Comparison of ENCODE assay signal across 31 cellular contexts in the genomic region with DNA sequence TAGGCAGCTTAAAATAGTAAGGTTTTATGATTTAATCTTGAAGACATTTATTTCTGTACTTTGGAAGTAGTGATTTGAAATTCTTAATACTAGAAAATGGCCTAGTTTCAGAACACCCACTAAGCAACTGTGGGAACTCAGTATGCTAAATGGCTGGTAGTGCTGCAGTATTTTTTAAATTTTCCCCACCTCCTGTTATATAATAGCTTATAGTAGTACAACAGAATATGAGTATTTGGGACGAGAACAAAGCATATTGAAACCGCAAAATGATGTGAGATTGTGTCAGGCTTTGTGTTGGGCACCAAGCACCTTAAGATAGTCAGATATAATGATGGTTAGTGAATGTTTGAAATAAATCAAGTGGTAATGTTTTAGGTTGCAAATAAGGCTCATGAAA.
"Had no signal": no experiment of that assay in that cellular context is flagged by ENCODE, and none has a peak within 500 bp of the region (broad histone marks: within the 10 kb centered on the region; RNA-seq: fewer than 3 reads in every experiment).

No MANE protein-coding gene starts in this region.

- H3K9me3 Mint-ChIP-seq: activated B cell treated with CpG ODN at 0.5 μM for 24 hours; activated CD4-positive, alpha-beta memory T cell treated with anti-CD3 and anti-CD28 coated beads, Interleukin-2, amount 10 ng/mL, durations not matched to agents 7 days and 5 days; activated CD4-positive, alpha-beta T cell treated with anti-CD3 and anti-CD28 coated beads, Interleukin-2, amount 10 ng/mL, durations not matched to agents 24 days and 14 days; activated naive CD4-positive, alpha-beta T cell treated with anti-CD3 and anti-CD28 coated beads for 36 hours; activated naive CD4-positive, alpha-beta T cell treated with anti-CD3 and anti-CD28 coated beads, Interleukin-2, amount 50 U/mL, for 72 hours; activated naive CD8-positive, alpha-beta T cell treated with anti-CD3 and anti-CD28 coated beads for 36 hours; activated T-cell treated with anti-CD3 and anti-CD28 coated beads, Interleukin-2, amount 50 U/mL, for 24 hours; central memory CD8-positive, alpha-beta T cell; T-helper 2 cell treated with Interferon-gamma antibody and Interleukin-4, amounts not matched to agents 5 μg/mL and 100 μg/mL, for 36 hours had no signal

- ATAC-seq: activated CD8-positive, alpha-beta memory T cell treated with anti-CD3 and anti-CD28 coated beads, Interleukin-2, amount 10 ng/mL, durations not matched to agents 7 days and 5 days; activated CD8-positive, alpha-beta T cell treated with anti-CD3 and anti-CD28 coated beads, Interleukin-2, amount 10 ng/mL, durations not matched to agents 7 days and 5 days; activated naive CD4-positive, alpha-beta T cell treated with anti-CD3 and anti-CD28 coated beads, Interleukin-2, amount 50 U/mL, for 72 hours; body of pancreas had no signal

- DNase-seq: activated B cell treated with CpG ODN at 0.5 μM for 24 hours; activated CD4-positive, alpha-beta memory T cell treated with anti-CD3 and anti-CD28 coated beads, Interleukin-2, amount 10 ng/mL, durations not matched to agents 7 days and 5 days; activated CD4-positive, alpha-beta T cell treated with anti-CD3 and anti-CD28 coated beads for 4 hours; activated CD4-positive, alpha-beta T cell treated with anti-CD3 and anti-CD28 coated beads, Interleukin-2, amount 10 ng/mL, durations not matched to agents 24 days and 14 days; activated CD4-positive, alpha-beta T cell treated with anti-CD3 and anti-CD28 coated beads, Interleukin-2, amount 50 U/mL, for 48 hours; activated CD4-positive, CD25-positive, alpha-beta regulatory T cell treated with anti-CD3 and anti-CD28 coated beads, Interleukin-2, amount 50 U/mL, for 72 hours; activated CD8-positive, alpha-beta memory T cell treated with anti-CD3 and anti-CD28 coated beads for 24 hours; activated CD8-positive, alpha-beta memory T cell treated with anti-CD3 and anti-CD28 coated beads, Interleukin-2, amount 10 ng/mL, durations not matched to agents 7 days and 5 days; activated CD8-positive, alpha-beta memory T cell treated with anti-CD3 and anti-CD28 coated beads, Interleukin-2, amount 50 U/mL, for 48 hours; activated CD8-positive, alpha-beta T cell treated with anti-CD3 and anti-CD28 coated beads, Interleukin-2, amount 10 ng/mL, durations not matched to agents 7 days and 5 days; activated effector memory CD4-positive, alpha-beta T cell treated with anti-CD3 and anti-CD28 coated beads, Interleukin-2, amount 50 U/mL, for 16 hours; activated gamma-delta T cell treated with Interleukin-2 at 50 U/mL for 16 hours; activated naive CD4-positive, alpha-beta T cell; activated naive CD4-positive, alpha-beta T cell treated with anti-CD3 and anti-CD28 coated beads for 36 hours; activated naive CD4-positive, alpha-beta T cell treated with anti-CD3 and anti-CD28 coated beads, Interleukin-2, amount 50 U/mL, for 16 hours; activated naive CD8-positive, alpha-beta T cell treated with anti-CD3 and anti-CD28 coated beads for 36 hours; activated T-cell treated with anti-CD3 and anti-CD28 coated beads, Interleukin-2, amount 50 U/mL, for 24 hours; activated T-cell treated with anti-CD3 and anti-CD28 coated beads, Interleukin-2, amount 50 U/mL, for 48 hours; adrenal gland; amniotic stem cell; aorta; body of pancreas; brain microvascular endothelial cell; cerebellar nuclear complex; T-helper 2 cell; T-helper 9 cell had no signal

- H3K4me1 ChIP-seq: breast epithelium had no signal

- H3K9me3 ChIP-seq: body of pancreas, breast epithelium had no signal

- H3K36me3 ChIP-seq: adrenal gland, brain microvascular endothelial cell, breast epithelium had no signal

- H3K4me3 ChIP-seq: adrenal gland, body of pancreas, breast epithelium had no signal

- H3K27ac ChIP-seq: adrenal gland, body of pancreas, brain microvascular endothelial cell, breast epithelium, VCaP had no signal

- H3K4me3 Mint-ChIP-seq: activated B cell treated with CpG ODN at 0.5 μM for 24 hours; activated CD4-positive, alpha-beta memory T cell treated with anti-CD3 and anti-CD28 coated beads, Interleukin-2, amount 10 ng/mL, durations not matched to agents 7 days and 5 days; activated CD4-positive, alpha-beta T cell treated with anti-CD3 and anti-CD28 coated beads, Interleukin-2, amount 10 ng/mL, durations not matched to agents 24 days and 14 days; activated CD8-positive, alpha-beta memory T cell treated with anti-CD3 and anti-CD28 coated beads, Interleukin-2, amount 10 ng/mL, durations not matched to agents 7 days and 5 days; activated CD8-positive, alpha-beta T cell treated with anti-CD3 and anti-CD28 coated beads, Interleukin-2, amount 10 ng/mL, durations not matched to agents 7 days and 5 days; activated naive CD4-positive, alpha-beta T cell treated with anti-CD3 and anti-CD28 coated beads for 36 hours; activated naive CD8-positive, alpha-beta T cell treated with anti-CD3 and anti-CD28 coated beads for 36 hours; activated T-cell treated with anti-CD3 and anti-CD28 coated beads, Interleukin-2, amount 50 U/mL, for 24 hours; central memory CD8-positive, alpha-beta T cell; T-helper 2 cell treated with Interferon-gamma antibody and Interleukin-4, amounts not matched to agents 5 μg/mL and 100 μg/mL, for 36 hours had no signal

- H3K36me3 Mint-ChIP-seq: activated naive CD4-positive, alpha-beta T cell treated with anti-CD3 and anti-CD28 coated beads, Interleukin-2, amount 50 U/mL, for 72 hours had no signal

- H3K27ac Mint-ChIP-seq: activated B cell treated with CpG ODN at 0.5 μM for 24 hours; activated CD4-positive, alpha-beta memory T cell treated with anti-CD3 and anti-CD28 coated beads, Interleukin-2, amount 10 ng/mL, durations not matched to agents 7 days and 5 days; activated CD4-positive, alpha-beta T cell treated with anti-CD3 and anti-CD28 coated beads, Interleukin-2, amount 10 ng/mL, durations not matched to agents 24 days and 14 days; activated CD8-positive, alpha-beta memory T cell treated with anti-CD3 and anti-CD28 coated beads, Interleukin-2, amount 10 ng/mL, durations not matched to agents 7 days and 5 days; activated CD8-positive, alpha-beta T cell treated with anti-CD3 and anti-CD28 coated beads, Interleukin-2, amount 10 ng/mL, durations not matched to agents 7 days and 5 days; activated naive CD4-positive, alpha-beta T cell treated with anti-CD3 and anti-CD28 coated beads for 36 hours; activated naive CD4-positive, alpha-beta T cell treated with anti-CD3 and anti-CD28 coated beads, Interleukin-2, amount 50 U/mL, for 72 hours; activated naive CD8-positive, alpha-beta T cell treated with anti-CD3 and anti-CD28 coated beads for 36 hours; activated T-cell treated with anti-CD3 and anti-CD28 coated beads, Interleukin-2, amount 50 U/mL, for 24 hours; T-helper 2 cell treated with Interferon-gamma antibody and Interleukin-4, amounts not matched to agents 5 μg/mL and 100 μg/mL, for 36 hours had no signal

- H3K27me3 Mint-ChIP-seq: activated B cell treated with CpG ODN at 0.5 μM for 24 hours; activated CD4-positive, alpha-beta memory T cell treated with anti-CD3 and anti-CD28 coated beads, Interleukin-2, amount 10 ng/mL, durations not matched to agents 7 days and 5 days; activated CD4-positive, alpha-beta T cell treated with anti-CD3 and anti-CD28 coated beads, Interleukin-2, amount 10 ng/mL, durations not matched to agents 24 days and 14 days; activated CD8-positive, alpha-beta memory T cell treated with anti-CD3 and anti-CD28 coated beads, Interleukin-2, amount 10 ng/mL, durations not matched to agents 7 days and 5 days; activated naive CD8-positive, alpha-beta T cell treated with anti-CD3 and anti-CD28 coated beads for 36 hours; activated T-cell treated with anti-CD3 and anti-CD28 coated beads, Interleukin-2, amount 50 U/mL, for 24 hours; central memory CD8-positive, alpha-beta T cell had no signal

- H3K27me3 ChIP-seq: adrenal gland, body of pancreas, brain microvascular endothelial cell, breast epithelium had no signal
